Comparison of ENCODE assay signal across 13 cellular contexts in the genomic region with DNA sequence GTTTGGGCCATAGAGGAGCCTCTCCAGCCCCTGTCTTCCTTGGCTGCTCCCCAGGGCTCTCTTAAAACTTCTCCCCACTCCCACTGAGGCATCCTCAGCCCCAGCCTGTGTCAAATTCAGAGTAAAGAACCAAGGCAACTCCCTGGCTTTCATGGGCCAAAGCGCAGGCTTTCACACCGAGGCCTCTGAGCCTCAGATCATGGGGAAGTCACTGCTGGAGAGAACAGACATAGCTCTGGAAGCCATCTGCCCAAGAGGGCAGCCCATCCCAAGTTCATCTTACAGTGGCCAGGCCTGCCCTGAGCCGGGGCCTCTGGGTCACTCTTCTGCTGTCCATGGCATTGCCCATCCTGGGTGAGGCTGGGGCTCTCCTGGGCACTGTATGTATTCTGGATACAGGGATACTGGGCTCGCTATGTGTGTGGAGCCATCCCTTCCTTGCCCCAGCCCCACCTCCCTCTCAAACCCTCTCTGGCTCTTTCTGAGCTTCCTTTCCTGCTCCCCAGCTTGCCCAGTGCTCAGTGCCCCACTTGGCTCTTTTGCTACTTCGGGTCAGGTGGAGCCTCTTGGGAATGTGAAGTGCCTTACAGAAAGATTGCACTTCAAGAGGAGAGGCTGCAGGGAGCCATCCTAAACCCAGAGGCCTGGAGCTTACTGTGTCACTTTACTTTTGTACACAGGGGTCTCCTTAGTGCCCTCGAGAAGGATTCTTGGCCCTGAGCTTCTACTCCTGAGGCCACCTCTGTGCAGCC. TPM values are rescaled to one million over a fixed set of nuclear protein-coding genes. Genes with fewer than 3 reads are reported as not detected.
A peak's percentile ranks its signal among the peaks of the same experiment; 100 is the strongest.
DNase-seq lines count a peak whose midpoint lies in the region; FAIRE-seq and TF ChIP-seq lines count a peak whose summit lies in the region.
"Had no signal": no experiment of that assay in that cellular context is flagged by ENCODE, and none has a peak within 500 bp of the region (broad histone marks: within the 10 kb centered on the region; RNA-seq: fewer than 3 reads in every experiment).

No MANE protein-coding gene starts in this region.

- H3K36me3 Mint-ChIP-seq in astrocyte (ENCODE audit: low read depth, unreplicated experiment) (peaks cover 46% of the 10 kb centered on the region), nephron (ENCODE audit: low read depth) (peaks cover 57% of the 10 kb centered on the region)

- H3K27me3 Mint-ChIP-seq in astrocyte (ENCODE audit: low read depth, unreplicated experiment), result no peaks in the 10 kb centered on the region
- H3K27me3 Mint-ChIP-seq in nephron (ENCODE audit: low read depth), result peaks cover under 1% of the 10 kb centered on the region

- H3K79me2 ChIP-seq in astrocyte (ENCODE audit: insufficient read depth, low read length), result no peaks in the 10 kb centered on the region

- intact Hi-C loops in dorsolateral prefrontal cortex (cut with DNase I), result no loop called here

- no peak overlapping the region for H2AFZ ChIP-seq in astrocyte (ENCODE audit: low read depth, low read length)

- H3K27ac Mint-ChIP-seq in astrocyte (ENCODE audit: unreplicated experiment) (peak overlapping the region; percentile 34), nephron (peak overlapping the region in 2 of 3 experiments; percentile 10 to 78)

- peaks cover 38% of the 10 kb centered on the region for H4K20me1 ChIP-seq in astrocyte (ENCODE audit: insufficient read depth, low read length)

- in situ Hi-C loops in G401 (cut with HindIII; ENCODE audit: low sequenced_read_pairs), result no loop called here

- H3K4me3 Mint-ChIP-seq in astrocyte (ENCODE audit: unreplicated experiment) (no peak overlapping the region), nephron (no peak overlapping the region)
- H3K4me3 Mint-ChIP-seq: CD14-positive monocyte had no signal

- TF ChIP-seq CTCF in astrocyte (IDR thresholded peaks at IDR 0.05; ENCODE audit: insufficient read depth, low read depth, low read length) (no peak), nephron (IDR thresholded peaks at IDR 0.05; ENCODE audit: unreplicated experiment in 3 of 3) (no peak), dorsolateral prefrontal cortex (IDR thresholded peaks at IDR 0.05 in 54 of 56, conservative IDR thresholded peaks at IDR 0.05 in 2 of 56; ENCODE audit: low read depth in 1 of 56, partially characterized antibody in 56 of 56) (no peak)

- H3K27ac ChIP-seq in astrocyte (ENCODE audit: low read depth, low read length) (peak overlapping the region; percentile 33), dorsolateral prefrontal cortex (no peak overlapping the region)
- H3K27ac ChIP-seq: SJCRH30 had no signal

- FAIRE-seq in astrocyte (lab: Jason Lieb, UNC), result no peak
- FAIRE-seq: A204.1 had no signal

- peaks cover 41% of the 10 kb centered on the region for H3K4me1 Mint-ChIP-seq in astrocyte (ENCODE audit: low read depth, unreplicated experiment)
- H3K4me1 Mint-ChIP-seq in nephron, result peaks cover 58% of the 10 kb centered on the region

- H3K4me2 ChIP-seq in astrocyte (ENCODE audit: low read length), result no peak overlapping the region

- peaks cover 76% of the 10 kb centered on the region for H3K36me3 ChIP-seq in astrocyte (ENCODE audit: insufficient read depth, low read length)
- H3K36me3 ChIP-seq: SJCRH30 had no signal

- H3K9me3 Mint-ChIP-seq in astrocyte (ENCODE audit: unreplicated experiment), result peaks cover 2% of the 10 kb centered on the region
- peaks cover under 1% of the 10 kb centered on the region for H3K9me3 Mint-ChIP-seq in nephron
- H3K9me3 Mint-ChIP-seq: CD14-positive monocyte had no signal

- peak overlapping the region; percentile 19 for H3K9ac ChIP-seq in astrocyte (ENCODE audit: low read length)

- no peaks in the 10 kb centered on the region for H3K27me3 ChIP-seq in astrocyte (ENCODE audit: insufficient read depth, low read length)
- H3K27me3 ChIP-seq in dorsolateral prefrontal cortex, result peaks cover 0 to 10% (median 0%) of the 10 kb centered on the region in 45 donors
- H3K27me3 ChIP-seq: MG63, SJCRH30 had no signal

- no peak overlapping the region for H3K4me3 ChIP-seq in astrocyte (ENCODE audit: insufficient read depth, low read depth, low read length)
- no peak overlapping the region for H3K4me3 ChIP-seq in dorsolateral prefrontal cortex
- H3K4me3 ChIP-seq: MG63, SJCRH30 had no signal

- peaks cover 34% of the 10 kb centered on the region for H3K4me1 ChIP-seq in astrocyte (ENCODE audit: insufficient read depth, low read length)

- peak; percentile 30 for DNase-seq in activated CD8-positive, alpha-beta memory T cell treated with anti-CD3 and anti-CD28 coated beads, Interleukin-2, amount 50 U/mL, for 48 hours
- DNase-seq in activated CD8-positive, alpha-beta memory T cell treated with anti-CD3 and anti-CD28 coated beads, Interleukin-2, amount 50 U/mL, for 4 hours, result no peak
- DNase-seq in astrocyte (ENCODE audit: low read depth) (no peak), G401 (ENCODE audit: low spot score) (no peak), kidney tubule cell (ENCODE audit: low spot score) (no peak), dorsolateral prefrontal cortex (no peak), epidermal melanocyte (ENCODE audit: insufficient read length, low spot score) (no peak)
- DNase-seq: H7, MG63 had no signal

- no peaks in the 10 kb centered on the region for H3K9me3 ChIP-seq in astrocyte (ENCODE audit: insufficient read depth, low read depth, low read length)
- H3K9me3 ChIP-seq: MG63, SJCRH30 had no signal

RNA-seq across cellular contexts. Expression of a gene that starts 33.0 kb away (rescaled TPM):
- total RNA-seq in astrocyte (1,145 and 1,862 TPM in 2 replicates), dorsolateral prefrontal cortex (10 to 100 TPM in 24 of 120 experiments, 1 to 10 TPM in 96; 1.4 to 68.6 (median 6.2) TPM)
- 0.18 TPM in 1 of 2 replicates, not detected in the other for total RNA-seq in G401 (2014; rRNA removed; shearing (Covaris generic))

Comparison
In these comparisons a context has a peak if more than half of its experiments do, and no peak if none do; other contexts are left out.
1. RNA of a gene that starts 33.0 kb away (total RNA-seq): 1,145 to 1,862 TPM in astrocyte; 1.4 to 68.6 TPM in dorsolateral prefrontal cortex and 0.18 TPM in G401; every median in the first group is over 10 times any median in the second.